In genomic region chr10:124422742-124423141, GRCh38 we compare ENCODE assay signal across 36 cellular contexts. TPM values are rescaled to one million over a fixed set of nuclear protein-coding genes. Genes with fewer than 3 reads are reported as not detected.
"Had no signal": no experiment of that assay in that cellular context is flagged by ENCODE, and none has a peak within 500 bp of the region (broad histone marks: within the 10 kb centered on the region; RNA-seq: fewer than 3 reads in every experiment).

No MANE protein-coding gene starts in this region.

- H3K27ac ChIP-seq: ascending aorta, cardiac muscle cell, VCaP had no signal

- H3K27me3 ChIP-seq: ascending aorta had no signal

- ATAC-seq: activated CD8-positive, alpha-beta T cell treated with anti-CD3 and anti-CD28 coated beads for 36 hours; activated naive CD8-positive, alpha-beta T cell treated with anti-CD3 and anti-CD28 coated beads, Interleukin-2, amount 50 U/mL, for 24 hours; activated T-cell treated with anti-CD3 and anti-CD28 coated beads, Interleukin-2, amount 50 U/mL, for 4 hours; activated T-cell treated with anti-CD3 and anti-CD28 coated beads, Interleukin-2, amount 50 U/mL, for 72 hours; activated T-helper 17 cell treated with anti-CD3 and anti-CD28 coated beads, Interleukin-2, amount 50 U/mL, for 72 hours had no signal

- H3K9me3 ChIP-seq: ascending aorta had no signal

- H3K4me1 ChIP-seq: ascending aorta had no signal

- DNase-seq: activated B cell treated with CpG ODN at 0.5 μM for 24 hours; activated CD4-positive, alpha-beta memory T cell treated with anti-CD3 and anti-CD28 coated beads for 36 hours; activated CD4-positive, alpha-beta T cell treated with anti-CD3 and anti-CD28 coated beads for 4 hours; activated CD4-positive, alpha-beta T cell treated with anti-CD3 and anti-CD28 coated beads, Interleukin-2, amount 10 ng/mL, durations not matched to agents 24 days and 14 days; activated CD4-positive, alpha-beta T cell treated with anti-CD3 and anti-CD28 coated beads, Interleukin-2, amount 50 U/mL, for 1 hour; activated CD4-positive, alpha-beta T cell treated with anti-CD3 and anti-CD28 coated beads, Interleukin-2, amount 50 U/mL, for 4 hours; activated CD4-positive, CD25-positive, alpha-beta regulatory T cell treated with anti-CD3 and anti-CD28 coated beads, Interleukin-2, amount 50 U/mL, for 72 hours; activated CD8-positive, alpha-beta memory T cell treated with anti-CD3 and anti-CD28 coated beads, Interleukin-2, amount 50 U/mL, for 4 hours; activated CD8-positive, alpha-beta T cell treated with anti-CD3 and anti-CD28 coated beads for 36 hours; activated effector memory CD4-positive, alpha-beta T cell treated with anti-CD3 and anti-CD28 coated beads, Interleukin-2, amount 50 U/mL, for 16 hours; activated gamma-delta T cell treated with Interleukin-2 at 50 U/mL for 16 hours; activated naive CD4-positive, alpha-beta T cell treated with anti-CD3 and anti-CD28 coated beads, Interleukin-2, amount 10 ng/mL, durations not matched to agents 7 days and 5 days; activated naive CD4-positive, alpha-beta T cell treated with Interleukin-2 at 50 U/mL for 16 hours; activated naive CD8-positive, alpha-beta T cell treated with anti-CD3 and anti-CD28 coated beads, Interleukin-2, amount 10 ng/mL, durations not matched to agents 7 days and 5 days; activated naive CD8-positive, alpha-beta T cell treated with anti-CD3 and anti-CD28 coated beads, Interleukin-2, amount 50 U/mL, for 24 hours; activated T-cell treated with anti-CD3 and anti-CD28 coated beads for 4 hours; activated T-cell treated with anti-CD3 and anti-CD28 coated beads, Interleukin-2, amount 50 U/mL, for 1 hour; activated T-cell treated with anti-CD3 and anti-CD28 coated beads, Interleukin-2, amount 50 U/mL, for 4 hours; activated T-cell treated with anti-CD3 and anti-CD28 coated beads, Interleukin-2, amount 50 U/mL, for 72 hours; amygdala; anterior cingulate cortex; caudate nucleus; cerebellar nuclear complex; T-helper 1 cell; T-helper 2 cell; T-helper 9 cell had no signal

- H3K36me3 ChIP-seq: ascending aorta, cardiac muscle cell had no signal

- H3K4me3 ChIP-seq: ascending aorta, cardiac muscle cell had no signal

- FAIRE-seq: bronchial epithelial cell, TTC549 had no signal

RNA-seq across cellular contexts. Expression of gene NKX1-2, which starts 27.1 kb away (rescaled TPM):
- total RNA-seq: activated B cell treated with CpG ODN at 0.5 μM for 24 hours; activated CD4-positive, alpha-beta memory T cell treated with anti-CD3 and anti-CD28 coated beads for 36 hours; activated CD4-positive, alpha-beta T cell treated with anti-CD3 and anti-CD28 coated beads, Interleukin-2, amount 10 ng/mL, durations not matched to agents 24 days and 14 days; activated CD8-positive, alpha-beta memory T cell treated with anti-CD3 and anti-CD28 coated beads for 36 hours; activated CD8-positive, alpha-beta T cell treated with anti-CD3 and anti-CD28 coated beads for 36 hours; activated naive CD8-positive, alpha-beta T cell treated with anti-CD3 and anti-CD28 coated beads, Interleukin-2, amount 10 ng/mL, durations not matched to agents 7 days and 5 days; activated T-cell treated with anti-CD3 and anti-CD28 coated beads, Interleukin-2, amount 50 U/mL, for 4 hours; activated T-cell treated with anti-CD3 and anti-CD28 coated beads, Interleukin-2, amount 50 U/mL, for 72 hours; activated T-helper 1 cell treated with anti-CD3 and anti-CD28 coated beads, Interleukin-12 subunit alpha, Interleukin-12 subunit beta, Interleukin-2, Interleukin-4 antibody, amounts not matched to agents 30 ng/mL and 10 ng/mL and 1 ng/mL, durations not matched to agents 14 hours and 24 hours and 36 hours; activated T-helper 17 cell treated with anti-CD3 and anti-CD28 coated beads, Interleukin-2, amount 50 U/mL, for 72 hours; ascending aorta; chondrocyte had no signal
- polyA plus RNA-seq: adipose tissue, cardiac muscle cell had no signal
